18 cellular contexts compared by ENCODE assay signal in the genomic region with DNA sequence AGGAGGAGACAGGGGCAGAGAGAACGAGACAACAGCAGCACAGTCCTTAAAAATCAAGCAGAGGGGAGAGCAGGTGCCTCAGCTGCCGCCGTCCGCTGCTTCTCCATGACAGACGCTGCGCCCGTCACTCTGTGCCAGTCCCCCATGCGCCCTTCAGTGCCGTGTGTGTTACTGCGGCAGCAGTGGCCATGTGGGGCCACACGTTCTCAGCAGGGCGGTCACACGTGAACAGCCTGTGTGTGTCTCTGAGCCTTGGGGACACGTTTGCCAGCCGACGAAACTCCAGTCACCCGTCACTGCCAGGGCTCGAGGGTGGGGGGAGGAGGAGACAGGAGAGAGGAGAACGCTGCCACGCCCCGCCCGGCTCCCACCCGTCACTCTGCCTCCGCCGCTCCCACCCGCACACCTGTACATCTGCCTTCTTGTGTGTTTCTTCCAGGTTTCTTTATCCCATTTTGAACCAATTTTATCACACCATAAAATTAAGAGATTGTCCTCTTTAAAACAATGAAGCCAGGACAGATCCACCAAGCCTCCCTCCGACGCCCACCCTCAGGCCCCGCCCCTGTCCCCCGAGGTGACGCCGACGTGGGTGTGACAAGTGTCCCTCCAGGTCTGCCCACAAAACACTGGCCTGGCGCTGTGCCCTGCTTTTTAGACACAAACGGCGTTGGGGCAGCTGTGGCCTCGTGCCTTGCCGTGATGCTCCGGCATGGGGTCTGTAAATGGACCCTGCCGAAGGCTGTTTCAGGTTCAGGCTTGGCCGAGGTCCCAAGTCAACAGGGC. TPM values are rescaled to one million over a fixed set of nuclear protein-coding genes. Genes with fewer than 3 reads are reported as not detected.
DNase-seq lines count a peak whose midpoint lies in the region; TF ChIP-seq lines count a peak whose summit lies in the region.
"Had no signal": no experiment of that assay in that cellular context is flagged by ENCODE, and none has a peak within 500 bp of the region (broad histone marks: within the 10 kb centered on the region; RNA-seq: fewer than 3 reads in every experiment).

No MANE protein-coding gene starts in this region.

- H3K9me3 ChIP-seq in BLaER1 (no peaks in the 10 kb centered on the region), HEK293 (ENCODE audit: control insufficient read depth, insufficient read depth, low read depth, low read length) (no peaks in the 10 kb centered on the region)
- H3K9me3 ChIP-seq: SJSA1 had no signal

- H3K4me2 ChIP-seq in BLaER1, result peak overlapping the region; percentile 26
- H3K4me2 ChIP-seq: PC-9 had no signal

- TF ChIP-seq CTCF in HEK293 (tag by site-specific recombination; IDR thresholded peaks at IDR 0.05), result no peak
- no peak for TF ChIP-seq CTCF in lower leg skin (IDR thresholded peaks at IDR 0.05)

- H3K4me1 ChIP-seq in BLaER1 (0 out of 2 replicates have a peak, but pooled peaks cover 10% of the 10 kb centered on the region), HEK293 (ENCODE audit: control insufficient read depth, insufficient read depth, low read length) (no peaks in the 10 kb centered on the region)
- H3K4me1 ChIP-seq: SJSA1 had no signal

- WGBS in lower leg skin, 2 donors, result 49 to 56% methylated on average over 36 to 40 of the region's 41 CpGs

- POLR2A ChIA-PET in HEK293 (lab: Yijun Ruan, JAX), result no interaction called here

- no peak overlapping the region for H3K9ac ChIP-seq in BLaER1

- H3K27ac ChIP-seq in BLaER1, result no peak overlapping the region
- H3K27ac ChIP-seq in HEK293 (ENCODE audit: extremely low read depth, low read depth, low read length), result no peak overlapping the region
- H3K27ac ChIP-seq: PC-9, SJSA1 had no signal

- no peaks in the 10 kb centered on the region for H4K20me1 ChIP-seq in BLaER1

- CTCF ChIA-PET in HEK293 (lab: Yijun Ruan, JAX), result interaction anchor here (0.8 kb wide), 1 partner anchor 52 kb away, joined by 3 read pairs; no protein-coding TSS in a partner anchor

- H3K27me3 ChIP-seq in BLaER1, result peaks cover 35% of the 10 kb centered on the region

- no peak for TF ChIP-seq POLR2A in lower leg skin (IDR thresholded peaks at IDR 0.05)

- H3K36me3 ChIP-seq in BLaER1, result no peaks in the 10 kb centered on the region
- H3K36me3 ChIP-seq in HEK293 (ENCODE audit: control insufficient read depth in 2 of 2, insufficient read depth in 1 of 2, low read length in 2 of 2), result no peaks in the 10 kb centered on the region
- H3K36me3 ChIP-seq: SJSA1 had no signal

- intact Hi-C loops in lower leg skin (cut with DNase I; ENCODE audit: low total_unique reads), result no loop called here

- H3K4me3 ChIP-seq in BLaER1 (no peak overlapping the region), HEK293 (ENCODE audit: low read depth, low read length) (no peak overlapping the region), lower leg skin (ENCODE audit: low read depth, poor library complexity, severe bottlenecking) (no peak overlapping the region)
- H3K4me3 ChIP-seq: PC-9, SJSA1 had no signal

- DNase-seq in NCI-H187 (lab: John Stamatoyannopoulos, UW) (peak; percentile 17 to 30), NCI-H187 treated with DMSO at 0.1 percent for 48 hours (lab: John Stamatoyannopoulos, UW) (no peak), cerebellum (ENCODE audit: low spot score) (peak; percentile 57), lower leg skin (ENCODE audit: low spot score in 2 of 2) (no peak), NCI-H128 (lab: John Stamatoyannopoulos, UW; ENCODE audit: unreplicated experiment) (no peak)
- DNase-seq in activated CD4-positive, alpha-beta T cell treated with anti-CD3 and anti-CD28 coated beads, Interleukin-2, amount 50 U/mL, for 1 hour, result no peak
- DNase-seq: Calu3; CD4-positive, alpha-beta memory T cell; H7; KG1; NCI-H82; PC-9; T-helper 17 cell had no signal

TF ChIP-seq in HEK293, 187 proteins besides CTCF, POLR2A, EP300 and RAD21:
- peak; percentile 58 for TF ChIP-seq EGR2 (tag by site-specific recombination; IDR thresholded peaks at IDR 0.05; ENCODE audit: low read depth)
- no peak for TF ChIP-seq ZNF211 (tag by site-specific recombination; IDR thresholded peaks at IDR 0.05; ENCODE audit: low read depth)
- TF ChIP-seq ZFHX2 (tag by site-specific recombination; conservative IDR thresholded peaks at IDR 0.05), result peak; percentile 86
- TF ChIP-seq, protein P1, sequence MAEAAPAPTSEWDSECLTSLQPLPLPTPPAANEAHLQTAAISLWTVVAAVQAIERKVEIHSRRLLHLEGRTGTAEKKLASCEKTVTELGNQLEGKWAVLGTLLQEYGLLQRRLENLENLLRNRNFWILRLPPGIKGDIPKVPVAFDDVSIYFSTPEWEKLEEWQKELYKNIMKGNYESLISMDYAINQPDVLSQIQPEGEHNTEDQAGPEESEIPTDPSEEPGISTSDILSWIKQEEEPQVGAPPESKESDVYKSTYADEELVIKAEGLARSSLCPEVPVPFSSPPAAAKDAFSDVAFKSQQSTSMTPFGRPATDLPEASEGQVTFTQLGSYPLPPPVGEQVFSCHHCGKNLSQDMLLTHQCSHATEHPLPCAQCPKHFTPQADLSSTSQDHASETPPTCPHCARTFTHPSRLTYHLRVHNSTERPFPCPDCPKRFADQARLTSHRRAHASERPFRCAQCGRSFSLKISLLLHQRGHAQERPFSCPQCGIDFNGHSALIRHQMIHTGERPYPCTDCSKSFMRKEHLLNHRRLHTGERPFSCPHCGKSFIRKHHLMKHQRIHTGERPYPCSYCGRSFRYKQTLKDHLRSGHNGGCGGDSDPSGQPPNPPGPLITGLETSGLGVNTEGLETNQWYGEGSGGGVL (tag by site-specific recombination; IDR thresholded peaks at IDR 0.05), result no peak
- no peak for TF ChIP-seq ZFP69B (tag by site-specific recombination; IDR thresholded peaks at IDR 0.05)
- TF ChIP-seq GLIS1 (tag by site-specific recombination; IDR thresholded peaks at IDR 0.05), result peak; percentile 35; the same call in 1 of the 2 replicates
- no peak for TF ChIP-seq ZBTB7A (tag by site-specific recombination; IDR thresholded peaks at IDR 0.05; ENCODE audit: low read depth)
- TF ChIP-seq ZIC2 (tag by site-specific recombination; IDR thresholded peaks at IDR 0.05), result peak; percentile 71

RNA-seq across cellular contexts. Expression of a gene that starts 58.2 kb away (rescaled TPM):
- total RNA-seq in cerebellum (23.1 TPM), lower leg skin (under 1 TPM in 1 of 4 donors, not detected in 3; 0.13 TPM)
- total RNA-seq: CD4-positive, alpha-beta memory T cell; HT-29; NCI-H460; SJSA1; T-helper 17 cell had no signal

Comparison
In these comparisons a context has a peak if more than half of its experiments do, and no peak if none do; other contexts are left out.
1. DNase-seq: peak in NCI-H187 (2 of 2) and cerebellum (single experiment); none in NCI-H187 treated with DMSO at 0.1 percent for 48 hours (single experiment), lower leg skin (0 of 2), NCI-H128 (single experiment) and activated CD4-positive, alpha-beta T cell treated with anti-CD3 and anti-CD28 coated beads, Interleukin-2, amount 50 U/mL, for 1 hour (single experiment).
2. RNA of a gene that starts 58.2 kb away (total RNA-seq): 23.1 TPM in cerebellum (single experiment); 0.13 TPM in lower leg skin; every median in the first group is over 10 times any median in the second.